ENCODE assay signal across 10 cellular contexts in genomic region chr17:50037321-50038107, GRCh38. TPM values are rescaled to one million over a fixed set of nuclear protein-coding genes. Genes with fewer than 3 reads are reported as not detected.
DNase-seq lines count a peak whose midpoint lies in the region; ATAC-seq and TF ChIP-seq lines count a peak whose summit lies in the region.
"Had no signal": no experiment of that assay in that cellular context is flagged by ENCODE, and none has a peak within 500 bp of the region (broad histone marks: within the 10 kb centered on the region; RNA-seq: fewer than 3 reads in every experiment).

No MANE protein-coding gene starts in this region.

- H3K27me3 ChIP-seq in SJSA1 (replicated peaks) (no peaks in the 10 kb centered on the region), osteoblast (ENCODE audit: insufficient read depth, low read length) (no peaks in the 10 kb centered on the region)
- H3K27me3 ChIP-seq: cardiac muscle cell had no signal

- no peaks in the 10 kb centered on the region for H3K4me1 Mint-ChIP-seq in activated CD4-positive, alpha-beta T cell treated with anti-CD3 and anti-CD28 coated beads, Interleukin-2, amount 10 ng/mL, durations not matched to agents 24 days and 14 days

- H3K27ac ChIP-seq in SJSA1, result peak overlapping the region; percentile 48
- H3K27ac ChIP-seq in osteoblast (ENCODE audit: low read depth, low read length), result no peak overlapping the region
- H3K27ac ChIP-seq: cardiac muscle cell had no signal

- H3K4me2 ChIP-seq in osteoblast (ENCODE audit: insufficient read depth, low read length), result peak overlapping the region; percentile 15

- peak overlapping the region; percentile 80 for H2AFZ ChIP-seq in osteoblast (ENCODE audit: low read length)

- intact Hi-C loops in activated CD4-positive, alpha-beta T cell treated with anti-CD3 and anti-CD28 coated beads, Interleukin-2, amount 10 ng/mL, durations not matched to agents 24 days and 14 days (cut with micrococcal nuclease), result no loop called here

- H3K4me3 ChIP-seq in SJSA1 (no peak overlapping the region), fibroblast of villous mesenchyme (ENCODE audit: low read depth, low read length) (no peak overlapping the region), osteoblast (ENCODE audit: insufficient read depth, low read length) (no peak overlapping the region)
- H3K4me3 ChIP-seq: cardiac muscle cell had no signal

- no peaks in the 10 kb centered on the region for H3K36me3 ChIP-seq in SJSA1
- no peaks in the 10 kb centered on the region for H3K36me3 ChIP-seq in osteoblast (ENCODE audit: insufficient read depth, low read length)
- H3K36me3 ChIP-seq: cardiac muscle cell had no signal

- H3K27ac Mint-ChIP-seq in activated CD4-positive, alpha-beta T cell treated with anti-CD3 and anti-CD28 coated beads, Interleukin-2, amount 10 ng/mL, durations not matched to agents 24 days and 14 days, result no peak overlapping the region

- H3K9me3 Mint-ChIP-seq in activated CD4-positive, alpha-beta T cell treated with anti-CD3 and anti-CD28 coated beads, Interleukin-2, amount 10 ng/mL, durations not matched to agents 24 days and 14 days, result no peaks in the 10 kb centered on the region

- H3K36me3 Mint-ChIP-seq in activated CD4-positive, alpha-beta T cell treated with anti-CD3 and anti-CD28 coated beads, Interleukin-2, amount 10 ng/mL, durations not matched to agents 24 days and 14 days (ENCODE audit: low read depth), result no peaks in the 10 kb centered on the region

- H3K27me3 Mint-ChIP-seq in activated CD4-positive, alpha-beta T cell treated with anti-CD3 and anti-CD28 coated beads, Interleukin-2, amount 10 ng/mL, durations not matched to agents 24 days and 14 days, result peaks cover 10% of the 10 kb centered on the region

- TF ChIP-seq CTCF in fibroblast of villous mesenchyme (IDR thresholded peaks at IDR 0.05; ENCODE audit: insufficient read depth, low read depth, low read length) (no peak), osteoblast (IDR thresholded peaks at IDR 0.05; ENCODE audit: extremely low read depth, low read depth, low read length) (no peak)

- DNase-seq in Daoy (ENCODE audit: low read depth) (peak; percentile 52), SJSA1 (ENCODE audit: low read depth in 1 of 2, low spot score in 2 of 2) (peak; percentile 83 to 96), fibroblast of villous mesenchyme (ENCODE audit: low read depth) (peak; percentile 84), osteoblast (ENCODE audit: insufficient read length, low spot score, missing footprints) (peak; percentile 92)
- DNase-seq in activated CD4-positive, alpha-beta T cell treated with anti-CD3 and anti-CD28 coated beads, Interleukin-2, amount 10 ng/mL, durations not matched to agents 24 days and 14 days, result no peak
- DNase-seq: NCI-H2171 had no signal

- H3K9me3 ChIP-seq in SJSA1 (replicated peaks), result no peaks in the 10 kb centered on the region
- no peaks in the 10 kb centered on the region for H3K9me3 ChIP-seq in osteoblast (ENCODE audit: low read depth, low read length)

- H3K79me2 ChIP-seq in osteoblast (ENCODE audit: insufficient read depth, low read length), result no peaks in the 10 kb centered on the region

- H3K4me1 ChIP-seq in SJSA1 (replicated peaks) (peaks cover 58% of the 10 kb centered on the region), osteoblast (ENCODE audit: insufficient read depth, low read length) (peaks cover 32% of the 10 kb centered on the region)

- no peaks in the 10 kb centered on the region for H4K20me1 ChIP-seq in osteoblast (ENCODE audit: insufficient read depth, low read length)

- H3K4me3 Mint-ChIP-seq in activated CD4-positive, alpha-beta T cell treated with anti-CD3 and anti-CD28 coated beads, Interleukin-2, amount 10 ng/mL, durations not matched to agents 24 days and 14 days, result no peak overlapping the region

- ATAC-seq in GM21447 (IDR thresholded peaks at IDR 0.05; ENCODE audit: unreplicated experiment), result no peak
- no peak for ATAC-seq in HG02970 (IDR thresholded peaks at IDR 0.05; ENCODE audit: low FRiP score, unreplicated experiment)
- ATAC-seq in GM21515 (IDR thresholded peaks at IDR 0.05; ENCODE audit: unreplicated experiment), result no peak

RNA-seq across cellular contexts. Expression of gene ITGA3, which starts 18.4 kb away (rescaled TPM):
- 70.8 and 76.5 TPM in 2 replicates for total RNA-seq in Daoy (2014; rRNA removed; shearing (Covaris generic))
- total RNA-seq in SJSA1 (2014; rRNA removed; shearing (Covaris generic)), result 142 and 195 TPM in 2 replicates
- 207 and 266 TPM in 2 replicates for total RNA-seq in fibroblast of villous mesenchyme
- total RNA-seq in osteoblast, result 73.4 and 81.4 TPM in 2 replicates
- total RNA-seq in activated CD4-positive, alpha-beta T cell treated with anti-CD3 and anti-CD28 coated beads, Interleukin-2, amount 10 ng/mL, durations not matched to agents 24 days and 14 days, result 14.5 and 15.0 TPM in 2 replicates

RNA-seq across cellular contexts. Expression of gene DLX3, which starts 42.5 kb away (rescaled TPM):
- not detected in 2 replicates for total RNA-seq in Daoy (2014; rRNA removed; shearing (Covaris generic))
- not detected in 2 replicates for total RNA-seq in SJSA1 (2014; rRNA removed; shearing (Covaris generic))
- total RNA-seq in fibroblast of villous mesenchyme (not detected in 2 replicates), osteoblast (0.59 and 1.1 TPM in 2 replicates)
- total RNA-seq in activated CD4-positive, alpha-beta T cell treated with anti-CD3 and anti-CD28 coated beads, Interleukin-2, amount 10 ng/mL, durations not matched to agents 24 days and 14 days, result 0.12 TPM in 1 of 2 replicates, not detected in the other

RNA-seq across cellular contexts. Expression of gene PDK2, which starts 57.6 kb away (rescaled TPM):
- total RNA-seq in Daoy (2014; rRNA removed; shearing (Covaris generic)), result 4.5 and 5.7 TPM in 2 replicates
- total RNA-seq in SJSA1 (2014; rRNA removed; shearing (Covaris generic)), result 22.2 and 25.3 TPM in 2 replicates
- total RNA-seq in fibroblast of villous mesenchyme (20.3 and 20.6 TPM in 2 replicates), osteoblast (43.4 and 54.8 TPM in 2 replicates)
- 10.9 and 11.8 TPM in 2 replicates for total RNA-seq in activated CD4-positive, alpha-beta T cell treated with anti-CD3 and anti-CD28 coated beads, Interleukin-2, amount 10 ng/mL, durations not matched to agents 24 days and 14 days
